12 cellular contexts compared by ENCODE assay signal in genomic region chr6:24777227-24777626, GRCh38. TPM values are rescaled to one million over a fixed set of nuclear protein-coding genes. Genes with fewer than 3 reads are reported as not detected.
DNase-seq lines count a peak whose midpoint lies in the region; ATAC-seq and TF ChIP-seq lines count a peak whose summit lies in the region.
"Had no signal": no experiment of that assay in that cellular context is flagged by ENCODE, and none has a peak within 500 bp of the region (broad histone marks: within the 10 kb centered on the region; RNA-seq: fewer than 3 reads in every experiment).

No MANE protein-coding gene starts in this region.

- H2AFZ ChIP-seq in IMR-90 (replicated peaks; ENCODE audit: low read length, poor library complexity) (no peak overlapping the region), neuron (ENCODE audit: low read depth, low read length) (no peak overlapping the region)

- peaks cover 11% of the 10 kb centered on the region for H4K20me1 ChIP-seq in IMR-90 (ENCODE audit: insufficient read depth, low read length)

- in situ Hi-C loops in IMR-90 (cut with MboI; ENCODE audit: low sequenced_read_pairs) = no loop called here

- H3K9me1 ChIP-seq in IMR-90 (ENCODE audit: insufficient read depth, low read length) = no peaks in the 10 kb centered on the region

- H2BK15ac ChIP-seq in IMR-90 (ENCODE audit: low read depth, low read length) = no peak overlapping the region

- H2AK9ac ChIP-seq in IMR-90 (replicated peaks; ENCODE audit: low read depth, low read length, poor library complexity) = no peak overlapping the region

- dilution Hi-C loops in IMR-90 (cut with HindIII; ENCODE audit: low sequenced_read_pairs, unreplicated experiment) = no loop called here

- H3K56ac ChIP-seq in IMR-90 (ENCODE audit: extremely low read depth, insufficient read depth, low read length) = no peak overlapping the region

- DNase-seq in GM03348 (ENCODE audit: low spot score) (peak; percentile 21), IMR-90 (no peak), glomerular visceral epithelial cell (ENCODE audit: extremely low spot score) (no peak), HUDEP-2 (lab: John Stamatoyannopoulos, UW; ENCODE audit: unreplicated experiment in 76 of 76) (no peak), SW480 (ENCODE audit: low spot score) (no peak)
- no peak for DNase-seq in activated naive CD8-positive, alpha-beta T cell treated with anti-CD3 and anti-CD28 coated beads, Interleukin-2, amount 50 U/mL, for 24 hours
- DNase-seq: activated T-cell treated with anti-CD3 and anti-CD28 coated beads, Interleukin-2, amount 50 U/mL, for 1 hour; stimulated activated CD8-positive, alpha-beta memory T cell treated with anti-CD3 and anti-CD28 coated beads, Interleukin-4, amount 100 ng/mL, for 48 hours had no signal

- WGBS in IMR-90 (ENCODE audit: extremely low coverage in 2 of 2, insufficient read length in 1 of 2), 2 experiments = no CpG with 5 or more reads among the region's 1 CpG

- H3K27ac ChIP-seq in IMR-90 (ENCODE audit: insufficient read depth, low read length) = no peak overlapping the region
- H3K27ac ChIP-seq: coronary artery had no signal

- peaks cover 54% of the 10 kb centered on the region for H3K36me3 Mint-ChIP-seq in activated naive CD8-positive, alpha-beta T cell treated with anti-CD3 and anti-CD28 coated beads, Interleukin-2, amount 50 U/mL, for 24 hours (ENCODE audit: low read depth)

- peak overlapping the region; percentile 14 for H3K4me2 ChIP-seq in IMR-90 (ENCODE audit: low read depth, low read length)

- no peak overlapping the region for H3K9ac ChIP-seq in IMR-90 (ENCODE audit: low read depth, low read length)

- H3K9me3 Mint-ChIP-seq in activated naive CD8-positive, alpha-beta T cell treated with anti-CD3 and anti-CD28 coated beads, Interleukin-2, amount 50 U/mL, for 24 hours = no peaks in the 10 kb centered on the region
- H3K9me3 Mint-ChIP-seq: memory B cell had no signal

- H2BK5ac ChIP-seq in IMR-90 (ENCODE audit: low read depth, low read length, poor library complexity, severe bottlenecking) = peak overlapping the region; percentile 64

- H3K4me1 ChIP-seq in IMR-90 (ENCODE audit: control insufficient read depth, insufficient read depth, low read length) (peaks cover 6% of the 10 kb centered on the region), neuron (ENCODE audit: insufficient read depth, low read length) (peaks cover 16% of the 10 kb centered on the region)

- no peaks in the 10 kb centered on the region for H3K9me3 ChIP-seq in IMR-90 (ENCODE audit: control insufficient read depth, insufficient read depth, low read length)
- H3K9me3 ChIP-seq in neuron (ENCODE audit: low read length) = no peaks in the 10 kb centered on the region

- no peak for ATAC-seq in IMR-90 (ENCODE audit: low read depth)
- no peak for ATAC-seq in activated naive CD8-positive, alpha-beta T cell treated with anti-CD3 and anti-CD28 coated beads, Interleukin-2, amount 50 U/mL, for 24 hours

- H2BK120ac ChIP-seq in IMR-90 (ENCODE audit: low read depth, low read length) = no peak overlapping the region

- H3K36me3 ChIP-seq in IMR-90 (ENCODE audit: control insufficient read depth, insufficient read depth, low read length) = peaks cover 2% of the 10 kb centered on the region; the same call in 1 of the 2 replicates
- H3K36me3 ChIP-seq in neuron (ENCODE audit: insufficient read depth, low read length) = peaks cover 31% of the 10 kb centered on the region

- peaks cover 37% of the 10 kb centered on the region for H3K4me1 Mint-ChIP-seq in activated naive CD8-positive, alpha-beta T cell treated with anti-CD3 and anti-CD28 coated beads, Interleukin-2, amount 50 U/mL, for 24 hours

- no peak overlapping the region for H3K4ac ChIP-seq in IMR-90 (ENCODE audit: low read depth, low read length)

- no peak overlapping the region for H2BK20ac ChIP-seq in IMR-90 (ENCODE audit: low read depth, low read length)

- no peaks in the 10 kb centered on the region for H3K27me3 Mint-ChIP-seq in activated naive CD8-positive, alpha-beta T cell treated with anti-CD3 and anti-CD28 coated beads, Interleukin-2, amount 50 U/mL, for 24 hours
- H3K27me3 Mint-ChIP-seq: memory B cell had no signal

- H3K79me1 ChIP-seq in IMR-90 (ENCODE audit: low read depth in 1 of 2, low read length in 2 of 2) = peaks cover 9 to 18% of the 10 kb centered on the region in 2 experiments; a peak in 1 of 4 replicates

- no peak for TF ChIP-seq RAD21 in IMR-90 (IDR thresholded peaks at IDR 0.05; ENCODE audit: low read length)

- no peak for TF ChIP-seq CTCF in IMR-90 (conservative IDR thresholded peaks at IDR 0.05; ENCODE audit: low read depth, low read length)

- peak overlapping the region; percentile 97 for H3K4me3 Mint-ChIP-seq in activated naive CD8-positive, alpha-beta T cell treated with anti-CD3 and anti-CD28 coated beads, Interleukin-2, amount 50 U/mL, for 24 hours

- no peak overlapping the region for H3K27ac Mint-ChIP-seq in activated naive CD8-positive, alpha-beta T cell treated with anti-CD3 and anti-CD28 coated beads, Interleukin-2, amount 50 U/mL, for 24 hours
- H3K27ac Mint-ChIP-seq: memory B cell had no signal

- intact Hi-C loops in IMR-90 (cut with micrococcal nuclease) = loop anchor here (5.0 kb wide), 2 partner anchors 75 to 235 kb away; no protein-coding TSS in a partner anchor

- no TSS peak for BruUV-seq in IMR-90 (replicated peaks; lab: Mats Ljungman, UMichigan)

- CTCF ChIA-PET in IMR-90 (lab: Yijun Ruan, JAX) = no interaction called here

- POLR2A ChIA-PET in IMR-90 (lab: Charles Lee; ENCODE audit: unreplicated experiment) = no interaction called here

- H4K5ac ChIP-seq in IMR-90 (ENCODE audit: low read depth, low read length) = no peak overlapping the region

- no peak overlapping the region for H4K8ac ChIP-seq in IMR-90 (ENCODE audit: low read depth in 2 of 2, low read length in 2 of 2)

- H3K14ac ChIP-seq in IMR-90 (replicated peaks; ENCODE audit: low read depth, low read length) = no peak overlapping the region

- no peak overlapping the region for H4K91ac ChIP-seq in IMR-90 (ENCODE audit: insufficient read depth, low read depth, low read length)

- H3K18ac ChIP-seq in IMR-90 (ENCODE audit: low read depth, low read length) = no peak overlapping the region

- no peak overlapping the region for H2AK5ac ChIP-seq in IMR-90 (ENCODE audit: low read depth, low read length)

- no peak overlapping the region for H3K23ac ChIP-seq in IMR-90 (ENCODE audit: low read depth, low read length)

- TF ChIP-seq POLR2A in IMR-90 (IDR thresholded peaks at IDR 0.05; ENCODE audit: low read depth, low read length) = no peak

- H3K4me3 ChIP-seq in IMR-90 (ENCODE audit: insufficient read depth, low read depth, low read length) = no peak overlapping the region
- peak overlapping the region; percentile 93 for H3K4me3 ChIP-seq in neuron (ENCODE audit: low read length)
- H3K4me3 ChIP-seq: coronary artery had no signal

- no peaks in the 10 kb centered on the region for H3K27me3 ChIP-seq in IMR-90 (ENCODE audit: control insufficient read depth, insufficient read depth, low read length)
- no peaks in the 10 kb centered on the region for H3K27me3 ChIP-seq in neuron (ENCODE audit: insufficient read depth, low read length)

TF ChIP-seq in IMR-90, 13 proteins besides CTCF, POLR2A, EP300 and RAD21:
- TF ChIP-seq RCOR1 (IDR thresholded peaks at IDR 0.05; ENCODE audit: insufficient replicate concordance, low read length) (no peak), MAFK (IDR thresholded peaks at IDR 0.05; ENCODE audit: low read depth, low read length) (no peak), USF2 (IDR thresholded peaks at IDR 0.05; ENCODE audit: low read depth, low read length) (no peak), RFX5 (IDR thresholded peaks at IDR 0.05; ENCODE audit: low read depth, low read length) (no peak), SMC3 (IDR thresholded peaks at IDR 0.05; ENCODE audit: low read depth, low read length) (no peak), MAZ (IDR thresholded peaks at IDR 0.05; ENCODE audit: borderline replicate concordance, low read depth, low read length) (no peak), FOS (IDR thresholded peaks at IDR 0.05; ENCODE audit: low read depth, low read length) (no peak)

RNA-seq across cellular contexts. Expression of gene GMNN, which starts 2.5 kb away (rescaled TPM):
- 19.7 and 33.1 TPM in 2 replicates for total RNA-seq in IMR-90 (2012; rRNA removed)
- 21.1 and 22.2 TPM in 2 replicates for polyA plus RNA-seq in IMR-90 (2012; rRNA removed)
- polyA plus RNA-seq in IMR-90 (2012; cell fraction: cytosol; rRNA removed) = 9.6 and 10.8 TPM in 2 replicates
- 7.2 and 11.2 TPM in 2 replicates for polyA plus RNA-seq in IMR-90 (2012; cell fraction: nucleus; rRNA removed; ENCODE audit: low replicate concordance)

RNA-seq across cellular contexts. Expression of gene ARMH2, which starts 21.5 kb away (rescaled TPM):
- total RNA-seq in IMR-90 (2012; rRNA removed) = not detected in 2 replicates
- polyA plus RNA-seq in IMR-90 (2012; rRNA removed) = not detected in 2 replicates
- not detected in 2 replicates for polyA plus RNA-seq in IMR-90 (2012; cell fraction: cytosol; rRNA removed)
- not detected in 2 replicates for polyA plus RNA-seq in IMR-90 (2012; cell fraction: nucleus; rRNA removed; ENCODE audit: low replicate concordance)
- total RNA-seq: skeletal muscle tissue had no signal

RNA-seq across cellular contexts. Expression of gene C6orf62, which starts 58.3 kb away (rescaled TPM):
- total RNA-seq in IMR-90 (2012; rRNA removed) = 50.7 and 65.3 TPM in 2 replicates
- polyA plus RNA-seq in IMR-90 (2012; rRNA removed) = 37.4 and 47.5 TPM in 2 replicates
- polyA plus RNA-seq in IMR-90 (2012; cell fraction: cytosol; rRNA removed) = 13.9 and 19.9 TPM in 2 replicates
- 15.9 and 35.5 TPM in 2 replicates for polyA plus RNA-seq in IMR-90 (2012; cell fraction: nucleus; rRNA removed; ENCODE audit: low replicate concordance)
